In genomic region chr18:62760403-62760734, GRCh38 we compare ENCODE assay signal across 1 cellular context.
TF ChIP-seq lines count a peak whose summit lies in the region.

No MANE protein-coding gene starts in this region.

TF ChIP-seq in GM23338, 12 proteins besides CTCF, POLR2A, EP300 and RAD21 (continued from another document):
- no peak for TF ChIP-seq ZNF462 (CRISPR knock-in tag; IDR thresholded peaks at IDR 0.05)
- TF ChIP-seq ZNF331 (CRISPR knock-in tag; IDR thresholded peaks at IDR 0.05; ENCODE audit: low read depth) = no peak
- no peak for TF ChIP-seq POLR2AphosphoS5 (IDR thresholded peaks at IDR 0.05; ENCODE audit: low read depth)
- TF ChIP-seq ZNF114 (CRISPR knock-in tag; IDR thresholded peaks at IDR 0.05) = no peak
- no peak for TF ChIP-seq NANOG (IDR thresholded peaks at IDR 0.05; ENCODE audit: borderline replicate concordance)
- no peak for TF ChIP-seq EZH2phosphoT487 (IDR thresholded peaks at IDR 0.05; ENCODE audit: unreplicated experiment)
- TF ChIP-seq EZH2 (IDR thresholded peaks at IDR 0.05; ENCODE audit: low read depth, unreplicated experiment) = no peak
- no peak for TF ChIP-seq STAT1 (IDR thresholded peaks at IDR 0.05; ENCODE audit: unreplicated experiment)
- TF ChIP-seq REST (IDR thresholded peaks at IDR 0.05; ENCODE audit: unreplicated experiment) = no peak
- no peak for TF ChIP-seq CREB1 (CRISPR knock-in tag; IDR thresholded peaks at IDR 0.05; ENCODE audit: low read depth)
